ENCODE assay signal across 29 cellular contexts in the genomic region with DNA sequence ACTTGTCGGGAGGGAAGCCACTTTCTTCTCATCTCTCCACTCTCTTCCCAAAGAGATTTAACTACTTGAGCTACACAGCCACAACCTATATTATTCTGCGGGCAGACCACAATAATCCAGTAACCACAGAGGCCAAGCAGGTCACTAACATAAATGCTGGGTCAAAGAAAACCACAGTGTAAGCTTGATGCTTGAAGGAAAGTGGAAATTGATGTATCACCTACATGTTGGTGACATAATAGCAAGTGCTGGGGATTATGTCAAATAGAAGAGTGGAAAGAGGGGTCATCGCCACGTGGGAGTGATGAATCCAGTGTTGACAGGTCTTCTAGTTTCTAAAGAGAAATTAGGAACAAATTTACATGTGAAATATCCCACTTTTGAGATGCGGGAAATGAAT. TPM values are rescaled to one million over a fixed set of nuclear protein-coding genes. Genes with fewer than 3 reads are reported as not detected.
DNase-seq lines count a peak whose midpoint lies in the region; ATAC-seq, FAIRE-seq and TF ChIP-seq lines count a peak whose summit lies in the region.
"Had no signal": no experiment of that assay in that cellular context is flagged by ENCODE, and none has a peak within 500 bp of the region (broad histone marks: within the 10 kb centered on the region; RNA-seq: fewer than 3 reads in every experiment).

No MANE protein-coding gene starts in this region.

- TF ChIP-seq EP300 in K562 (IDR thresholded peaks at IDR 0.05; ENCODE audit: low read length): no peak

- H3K27me3 ChIP-seq in KMS-11 (ENCODE audit: insufficient read depth, low read depth) (no peaks in the 10 kb centered on the region), PC-9 (ENCODE audit: insufficient read depth, low read depth) (no peaks in the 10 kb centered on the region), K562 (ENCODE audit: control insufficient read depth in 2 of 2, insufficient read depth in 2 of 2, low read length in 2 of 2) (no peaks in the 10 kb centered on the region)
- H3K27me3 ChIP-seq: ascending aorta, thyroid gland had no signal

- H3K36me3 ChIP-seq in KMS-11 (ENCODE audit: insufficient read depth) (no peaks in the 10 kb centered on the region), PC-9 (ENCODE audit: low read depth) (no peaks in the 10 kb centered on the region), K562 (ENCODE audit: control insufficient read depth, insufficient read depth, low read length) (no peaks in the 10 kb centered on the region)
- H3K36me3 ChIP-seq: ascending aorta, thyroid gland had no signal

- peaks cover 51% of the 10 kb centered on the region for H3K4me1 ChIP-seq in KMS-11 (ENCODE audit: low read depth, poor library complexity, severe bottlenecking)
- H3K4me1 ChIP-seq in PC-9 (replicated peaks; ENCODE audit: insufficient read depth): peaks cover 21% of the 10 kb centered on the region
- peaks cover 0 to 12% of the 10 kb centered on the region in 2 experiments; a peak in 3 of 5 replicates for H3K4me1 ChIP-seq in K562 (replicated peaks in 1 of 2; ENCODE audit: control insufficient read depth in 2 of 2, insufficient read depth in 2 of 2, low read length in 2 of 2)
- H3K4me1 ChIP-seq: ascending aorta, thyroid gland had no signal

- TF ChIP-seq RAD21 in K562 (CRISPR knock-in tag; conservative IDR thresholded peaks at IDR 0.05 in 1 of 2, IDR thresholded peaks at IDR 0.05 in 1 of 2): no peak

- H3K4me2 ChIP-seq in KMS-11 (peak overlapping the region; percentile 27), PC-9 (no peak overlapping the region), K562 (ENCODE audit: insufficient read depth, low read length) (no peak overlapping the region)
- H3K4me2 ChIP-seq: SK-N-SH had no signal

- H3K9ac ChIP-seq in KMS-11 (no peak overlapping the region), K562 (ENCODE audit: insufficient read depth in 1 of 2, low read depth in 2 of 2, low read length in 2 of 2) (no peak overlapping the region)
- H3K9ac ChIP-seq: SK-N-SH had no signal

- H2AFZ ChIP-seq in KMS-11 (ENCODE audit: low read depth): no peak overlapping the region
- H2AFZ ChIP-seq in PC-9: no peak overlapping the region
- no peak overlapping the region for H2AFZ ChIP-seq in K562 (ENCODE audit: low read depth, low read length)

- BruUV-seq in PC-9 (replicated peaks; lab: Mats Ljungman, UMichigan): no TSS peak
- no TSS peak for BruUV-seq in K562 (replicated peaks; lab: Mats Ljungman, UMichigan)

- no peaks in the 10 kb centered on the region for H3K4me1 Mint-ChIP-seq in stimulated activated naive CD8-positive, alpha-beta T cell treated with anti-CD3 and anti-CD28 coated beads, Interleukin-15, amount 100 ng/mL, for 72 hours
- H3K4me1 Mint-ChIP-seq: neural crest cell had no signal

- peaks cover 7% of the 10 kb centered on the region for H3K27me3 Mint-ChIP-seq in stimulated activated naive CD8-positive, alpha-beta T cell treated with anti-CD3 and anti-CD28 coated beads, Interleukin-15, amount 100 ng/mL, for 72 hours
- H3K27me3 Mint-ChIP-seq: activated CD8-positive, alpha-beta T cell treated with anti-CD3 and anti-CD28 coated beads for 36 hours; activated naive CD8-positive, alpha-beta T cell had no signal

- POLR2A ChIA-PET in PC-9 (lab: Charles Lee; ENCODE audit: unreplicated experiment): no interaction called here
- POLR2A ChIA-PET in K562 (lab: Yijun Ruan, JAX): interaction anchor here (1.0 kb wide), 1 partner anchor 10 kb away, joined by 3 read pairs; no protein-coding TSS in a partner anchor

- no peak overlapping the region for H3K27ac Mint-ChIP-seq in stimulated activated naive CD8-positive, alpha-beta T cell treated with anti-CD3 and anti-CD28 coated beads, Interleukin-15, amount 100 ng/mL, for 72 hours
- H3K27ac Mint-ChIP-seq: activated CD8-positive, alpha-beta T cell treated with anti-CD3 and anti-CD28 coated beads for 36 hours; activated naive CD8-positive, alpha-beta T cell; T-helper 2 cell treated with Interferon-gamma antibody and Interleukin-4, amounts not matched to agents 5 μg/mL and 100 μg/mL, for 36 hours had no signal

- TF ChIP-seq CTCF in KMS-11 (conservative IDR thresholded peaks at IDR 0.05; ENCODE audit: low read depth, low read length) (no peak), PC-9 (conservative IDR thresholded peaks at IDR 0.05) (no peak), K562 (IDR thresholded peaks at IDR 0.05 in 2 of 3, conservative IDR thresholded peaks at IDR 0.05 in 1 of 3; ENCODE audit: insufficient read depth in 2 of 3, low read depth in 1 of 3, low read length in 3 of 3) (no peak)

- TF ChIP-seq POLR2A in K562 (conservative IDR thresholded peaks at IDR 0.05): no peak

- peak; percentile 71 for ATAC-seq in K562
- no peak for ATAC-seq in HG03280 (IDR thresholded peaks at IDR 0.05; ENCODE audit: unreplicated experiment)
- ATAC-seq in stimulated activated naive CD8-positive, alpha-beta T cell treated with anti-CD3 and anti-CD28 coated beads, Interleukin-15, amount 100 ng/mL, for 72 hours: no peak
- no peak for ATAC-seq in HG03175 (IDR thresholded peaks at IDR 0.05; ENCODE audit: unreplicated experiment)
- ATAC-seq: activated CD4-positive, CD25-positive, alpha-beta regulatory T cell treated with anti-CD3 and anti-CD28 coated beads, Interleukin-2, amount 50 U/mL, for 24 hours; activated CD8-positive, alpha-beta T cell treated with anti-CD3 and anti-CD28 coated beads for 36 hours; sciatic nerve; stimulated activated naive CD8-positive, alpha-beta T cell treated with anti-CD3 and anti-CD28 coated beads, Interleukin-15, Interleukin-2, amounts not matched to agents 100 U/mL and 50 U/mL, for 24 hours had no signal

- no peaks in the 10 kb centered on the region for H3K9me1 ChIP-seq in K562 (ENCODE audit: control insufficient read depth, insufficient read depth, low read length)

- H3F3A ChIP-seq in PC-9 (ENCODE audit: insufficient read depth, low read depth): peaks cover 8% of the 10 kb centered on the region; the same call in 1 of the 2 replicates

- CTCF ChIA-PET in PC-9 (lab: Charles Lee): interaction anchor here (1.0 kb wide), 1 partner anchor 41 kb away, joined by 4 read pairs; the partner anchor contains the start of gene RFK
- CTCF ChIA-PET in K562 (lab: Yijun Ruan, JAX; ENCODE audit: low intra/inter-chr PET ratio): no interaction called here

- H3K9me3 ChIP-seq in PC-9 (ENCODE audit: insufficient read depth, low read depth) (no peaks in the 10 kb centered on the region), K562 (replicated peaks; ENCODE audit: control insufficient read depth, insufficient read depth, low read depth, low read length) (no peaks in the 10 kb centered on the region)
- H3K9me3 ChIP-seq: ascending aorta, SK-N-SH, thyroid gland had no signal

- in situ Hi-C loops in K562 (cut with MboI): no loop called here

- DNase-seq in ELR (ENCODE audit: low read depth) (peak; percentile 16), PC-9 (peak; percentile 29 to 59), K562 (ENCODE audit: extremely low read depth in 1 of 4, low spot score in 3 of 4) (peak in 1 of 4 experiments; percentile 12), epidermal melanocyte (ENCODE audit: insufficient read length, low spot score) (no peak)
- DNase-seq in stimulated activated naive CD8-positive, alpha-beta T cell treated with anti-CD3 and anti-CD28 coated beads, Interleukin-15, amount 100 ng/mL, for 72 hours: no peak
- DNase-seq: activated CD8-positive, alpha-beta T cell treated with anti-CD3 and anti-CD28 coated beads for 36 hours; Calu3; cerebellar nuclear complex; GOT3; head of caudate nucleus; NCI-H1436; NK-92 treated with Interleukin-12 subunit alpha and Interleukin-12 subunit beta, amount 100 ng/mL, for 24 hours; posterior cingulate gyrus; SK-N-SH; stimulated activated naive CD8-positive, alpha-beta T cell treated with anti-CD3 and anti-CD28 coated beads, Interleukin-15, Interleukin-2, amounts not matched to agents 100 U/mL and 50 U/mL, for 24 hours; thyroid gland had no signal

- H3K27ac ChIP-seq in KMS-11 (no peak overlapping the region), PC-9 (no peak overlapping the region), K562 (ENCODE audit: extremely low read depth, low read depth, low read length) (no peak overlapping the region)
- H3K27ac ChIP-seq: ascending aorta, C4-2B, epithelial cell of prostate, RWPE1, thyroid gland had no signal

- intact Hi-C loops in PC-9 (cut with micrococcal nuclease; ENCODE audit: unreplicated experiment) (loop anchor here (2.0 kb wide), 2 partner anchors 20 to 32 kb away; no protein-coding TSS in a partner anchor), K562 (cut with micrococcal nuclease) (no loop called here)

- H3K4me3 Mint-ChIP-seq in stimulated activated naive CD8-positive, alpha-beta T cell treated with anti-CD3 and anti-CD28 coated beads, Interleukin-15, amount 100 ng/mL, for 72 hours: no peak overlapping the region
- H3K4me3 Mint-ChIP-seq: activated CD8-positive, alpha-beta T cell treated with anti-CD3 and anti-CD28 coated beads for 36 hours; activated naive CD8-positive, alpha-beta T cell; neural crest cell; T-helper 2 cell treated with Interferon-gamma antibody and Interleukin-4, amounts not matched to agents 5 μg/mL and 100 μg/mL, for 36 hours had no signal

- H3K79me2 ChIP-seq in KMS-11 (ENCODE audit: insufficient read depth, low read depth) (no peaks in the 10 kb centered on the region), PC-9 (ENCODE audit: low read depth) (no peaks in the 10 kb centered on the region), K562 (ENCODE audit: control insufficient read depth, insufficient read depth, low read length) (no peaks in the 10 kb centered on the region)

- H4K20me1 ChIP-seq in KMS-11 (ENCODE audit: insufficient read depth): no peaks in the 10 kb centered on the region
- no peaks in the 10 kb centered on the region for H4K20me1 ChIP-seq in PC-9 (ENCODE audit: insufficient read depth)
- no peaks in the 10 kb centered on the region for H4K20me1 ChIP-seq in K562 (replicated peaks; ENCODE audit: control insufficient read depth, insufficient read depth, low read length)

- H3K4me3 ChIP-seq in KMS-11 (IDR thresholded peaks at IDR 0.05; ENCODE audit: insufficient read depth, low read depth, low read length) (no peak overlapping the region), PC-9 (no peak overlapping the region), K562 (no peak overlapping the region)
- H3K4me3 ChIP-seq: ascending aorta, lung, thyroid gland had no signal

- no peaks in the 10 kb centered on the region for H3K9me3 Mint-ChIP-seq in stimulated activated naive CD8-positive, alpha-beta T cell treated with anti-CD3 and anti-CD28 coated beads, Interleukin-15, amount 100 ng/mL, for 72 hours
- H3K9me3 Mint-ChIP-seq: activated CD8-positive, alpha-beta T cell treated with anti-CD3 and anti-CD28 coated beads for 36 hours; T-helper 2 cell treated with Interferon-gamma antibody and Interleukin-4, amounts not matched to agents 5 μg/mL and 100 μg/mL, for 36 hours had no signal

- WGBS in K562 (ENCODE audit: insufficient coverage, low coverage, missing lambda C conversion rate): 18% methylated on average over 5 of the region's 5 CpGs

- H3K9me2 ChIP-seq in PC-9 (ENCODE audit: insufficient read depth): no peaks in the 10 kb centered on the region
- H3K9me2 ChIP-seq: SK-N-SH had no signal

- FAIRE-seq in K562 (lab: Jason Lieb, UNC): no peak

RNA-seq across cellular contexts. Expression of gene RFK, which starts 40.9 kb away (rescaled TPM):
- total RNA-seq in PC-9 (2021) (20.6 and 24.4 TPM in 2 replicates), K562 (2014; rRNA removed) (12.4 and 16.4 TPM in 2 replicates), K562 (2014; rRNA removed; fragmentation: Illumina TruSeq; extraction: Trizol) (26.5 and 27.2 TPM in 2 replicates), K562 (2015; rRNA removed; fragmentation: Illumina TruSeq; extraction: Trizol) (19.0 and 22.2 TPM in 2 replicates), K562 (2021) (14.8 and 20.1 TPM in 2 replicates)
- 3.3 and 9.3 TPM in 2 replicates for total RNA-seq in K562 (2011; cell fraction: chromatin; rRNA removed; ENCODE audit: low replicate concordance)
- 3.6 and 4.0 TPM in 2 replicates for total RNA-seq in K562 (2011; cell fraction: nucleolus; rRNA removed)
- 8.3 and 10.5 TPM in 2 replicates for total RNA-seq in K562 (2011; cell fraction: nucleoplasm; rRNA removed)
- polyA plus RNA-seq in K562 (2011; rRNA removed) (49.3 and 51.1 TPM in 2 replicates), K562 (2014; fragmentation: Illumina TruSeq; extraction: Trizol) (23.1 and 28.1 TPM in 2 replicates), K562 (2014; fragmentation: Nextera tagmentation; extraction: Ambion mirVana) (1 to 10 TPM; 3.8 to 7.0 TPM), K562 (2014; rRNA removed) (12.9 and 17.3 TPM in 2 replicates)
- polyA plus RNA-seq in K562 (2011; cell fraction: cytosol; rRNA removed): 15.3 and 17.2 TPM in 2 replicates
- polyA plus RNA-seq in K562 (2011; cell fraction: nucleus; rRNA removed): 2.8 and 6.1 TPM in 2 replicates
- 17.4 and 25.5 TPM in 2 replicates for polyA plus RNA-seq in K562 (2012)
- 24.4 and 47.3 TPM in 2 replicates for polyA minus RNA-seq in K562 (2011; rRNA and poly(A)+ RNA removed)
- 11.2 and 16.2 TPM in 2 replicates for polyA minus RNA-seq in K562 (2011; cell fraction: cytosol; rRNA and poly(A)+ RNA removed)
- 3.2 and 8.6 TPM in 2 replicates for polyA minus RNA-seq in K562 (2011; cell fraction: nucleus; rRNA and poly(A)+ RNA removed)

Comparison
In these comparisons a context has a peak if more than half of its experiments do, and no peak if none do; other contexts are left out.
1. DNase-seq: peak in ELR (single experiment) and PC-9 (2 of 2); none in stimulated activated naive CD8-positive, alpha-beta T cell treated with anti-CD3 and anti-CD28 coated beads, Interleukin-15, amount 100 ng/mL, for 72 hours (0 of 2) and epidermal melanocyte (single experiment).